In genomic region chr1:23592209-23592905, GRCh38 we compare ENCODE assay signal across 10 cellular contexts. TPM values are rescaled to one million over a fixed set of nuclear protein-coding genes. Genes with fewer than 3 reads are reported as not detected.
A peak's percentile ranks its signal among the peaks of the same experiment; 100 is the strongest.
DNase-seq lines count a peak whose midpoint lies in the region; ATAC-seq, FAIRE-seq and TF ChIP-seq lines count a peak whose summit lies in the region.
"Had no signal": no experiment of that assay in that cellular context is flagged by ENCODE, and none has a peak within 500 bp of the region (broad histone marks: within the 10 kb centered on the region; RNA-seq: fewer than 3 reads in every experiment).

No MANE protein-coding gene starts in this region.

- peak overlapping the region; percentile 87 to 90 for H3K27ac Mint-ChIP-seq in T-cell

- H3K27ac ChIP-seq in mesenchymal stem cell (ENCODE audit: low read length, poor library complexity, severe bottlenecking) = no peak overlapping the region
- no peak overlapping the region for H3K27ac ChIP-seq in caudate nucleus (ENCODE audit: low read depth, low read length)
- H3K27ac ChIP-seq: SJSA1 had no signal

- H4K8ac ChIP-seq in mesenchymal stem cell (ENCODE audit: low read length) = peak overlapping the region; percentile 47

- TF ChIP-seq POLR2A in erythroblast (IDR thresholded peaks at IDR 0.05; ENCODE audit: low read length) = no peak

- H3K9me3 ChIP-seq in mesenchymal stem cell (ENCODE audit: control insufficient read depth, low read length) = no peaks in the 10 kb centered on the region
- H3K9me3 ChIP-seq: SJSA1 had no signal

- peak overlapping the region; percentile 30 for H4K91ac ChIP-seq in mesenchymal stem cell (ENCODE audit: low read length)

- H3K36me3 ChIP-seq in mesenchymal stem cell (ENCODE audit: control insufficient read depth in 1 of 2, insufficient read depth in 2 of 2, low read depth in 1 of 2, low read length in 2 of 2) = no peaks in the 10 kb centered on the region
- H3K36me3 ChIP-seq: SJSA1 had no signal

- H3K9ac ChIP-seq in mesenchymal stem cell (ENCODE audit: low read length) = peak overlapping the region; percentile 23

- H2BK5ac ChIP-seq in mesenchymal stem cell (ENCODE audit: low read depth, low read length, poor library complexity, severe bottlenecking) = no peak overlapping the region

- H3K36me3 Mint-ChIP-seq in T-cell = no peaks in the 10 kb centered on the region

- H2AFZ ChIP-seq in mesenchymal stem cell (ENCODE audit: low read depth, low read length) = no peak overlapping the region

- H3K14ac ChIP-seq in mesenchymal stem cell (ENCODE audit: low read length in 2 of 2) = no peak overlapping the region

- H3K18ac ChIP-seq in mesenchymal stem cell (ENCODE audit: low read depth in 1 of 2, low read length in 2 of 2) = peak overlapping the region in 1 of 2 experiments; percentile 64

- H3K4me1 Mint-ChIP-seq in T-cell = peaks cover 68 to 83% (median 72%) of the 10 kb centered on the region in 3 donors

- H2BK15ac ChIP-seq in mesenchymal stem cell (ENCODE audit: low read depth, poor library complexity, severe bottlenecking) = peak overlapping the region; percentile 76

- POLR2A ChIA-PET in T-cell (lab: Charles Lee) = interaction anchor here (0.5 to 0.6 kb wide), 2 partner anchors 33 to 35 kb away, joined by 3 to 6 read pairs; no protein-coding TSS in a partner anchor

- H3K4me3 Mint-ChIP-seq in T-cell = peak overlapping the region; percentile 6 to 64 (median 45)

- no peak overlapping the region for H2BK120ac ChIP-seq in mesenchymal stem cell (ENCODE audit: low read depth, low read length)

- WGBS in mesenchymal stem cell = 45% methylated on average over 2 of the region's 4 CpGs

- H3K23ac ChIP-seq in mesenchymal stem cell (ENCODE audit: low read length in 2 of 2) = no peak overlapping the region

- H3K4me1 ChIP-seq in mesenchymal stem cell (ENCODE audit: control insufficient read depth, insufficient read depth, low read depth, low read length) = peaks cover 24% of the 10 kb centered on the region

- no peak for FAIRE-seq in frontal cortex (lab: Jason Lieb, UNC)

- CTCF ChIA-PET in T-cell (lab: Charles Lee) = interaction anchor here (1.4 to 1.7 kb wide), 2 partner anchors 42 to 45 kb away, joined by 4 to 5 read pairs; no protein-coding TSS in a partner anchor

- H3K27me3 ChIP-seq in mesenchymal stem cell (ENCODE audit: control insufficient read depth in 1 of 2, insufficient read depth in 1 of 2, low read length in 2 of 2) = no peaks in the 10 kb centered on the region
- H3K27me3 ChIP-seq: SJSA1 had no signal

- H2BK12ac ChIP-seq in mesenchymal stem cell (ENCODE audit: low read length in 2 of 2) = peak overlapping the region; percentile 6 to 75

- H3K4ac ChIP-seq in mesenchymal stem cell (ENCODE audit: low read depth in 1 of 2, low read length in 2 of 2) = no peak overlapping the region

- no peak overlapping the region for H3K4me3 ChIP-seq in mesenchymal stem cell (ENCODE audit: insufficient read depth in 1 of 2, low read depth in 1 of 2, low read length in 2 of 2)
- H3K4me3 ChIP-seq: SJSA1 had no signal

- peak; percentile 95 for DNase-seq in DMS 273 (lab: John Stamatoyannopoulos, UW; ENCODE audit: unreplicated experiment)
- peak; percentile 39 for DNase-seq in HPDE6-E6E7 (ENCODE audit: extremely low spot score)
- no peak for DNase-seq in T-cell
- no peak for DNase-seq in mesenchymal stem cell
- no peak for DNase-seq in caudate nucleus (lab: John Stamatoyannopoulos, UW)
- DNase-seq in erythroblast (lab: John Stamatoyannopoulos, UW) = no peak
- DNase-seq in Ammon's horn (ENCODE audit: low spot score) = no peak
- no peak for DNase-seq in frontal cortex (ENCODE audit: low spot score in 2 of 2)
- DNase-seq: left cardiac atrium had no signal

- peak overlapping the region; percentile 48 for H2AK5ac ChIP-seq in mesenchymal stem cell (ENCODE audit: low read length, severe bottlenecking)

- H3K27me3 Mint-ChIP-seq in T-cell = no peaks in the 10 kb centered on the region

- H3K4me2 ChIP-seq in mesenchymal stem cell (ENCODE audit: low read length, poor library complexity, severe bottlenecking) = no peak overlapping the region

- H3K79me1 ChIP-seq in mesenchymal stem cell (replicated peaks; ENCODE audit: low read length, poor library complexity, severe bottlenecking) = no peaks in the 10 kb centered on the region

- peak in 2 of 4 experiments; percentile 15 to 21 for ATAC-seq in T-cell (replicated peaks in 1 of 4)
- ATAC-seq: left cardiac atrium had no signal

- H3K9me3 Mint-ChIP-seq in T-cell = no peaks in the 10 kb centered on the region

RNA-seq across cellular contexts. Expression of gene ID3, which starts 33.1 kb away (rescaled TPM):
- 10 to 100 TPM; 20.7 to 99.7 (median 81.3) TPM for total RNA-seq in T-cell
- 497 TPM for polyA plus RNA-seq in mesenchymal stem cell (2013, experiment 1 of 2)
- polyA plus RNA-seq in mesenchymal stem cell (2013, experiment 2 of 2) = 504 TPM
- total RNA-seq in frontal cortex = 22.4 TPM

Comparison
In these comparisons a context has a peak if more than half of its experiments do, and no peak if none do; other contexts are left out.
1. DNase-seq: peak in DMS 273 (single experiment) and HPDE6-E6E7 (single experiment); none in T-cell (0 of 34), mesenchymal stem cell (single experiment), caudate nucleus (0 of 61), erythroblast (0 of 2), Ammon's horn (single experiment) and frontal cortex (0 of 2).